16 cellular contexts compared by ENCODE assay signal in the genomic region with DNA sequence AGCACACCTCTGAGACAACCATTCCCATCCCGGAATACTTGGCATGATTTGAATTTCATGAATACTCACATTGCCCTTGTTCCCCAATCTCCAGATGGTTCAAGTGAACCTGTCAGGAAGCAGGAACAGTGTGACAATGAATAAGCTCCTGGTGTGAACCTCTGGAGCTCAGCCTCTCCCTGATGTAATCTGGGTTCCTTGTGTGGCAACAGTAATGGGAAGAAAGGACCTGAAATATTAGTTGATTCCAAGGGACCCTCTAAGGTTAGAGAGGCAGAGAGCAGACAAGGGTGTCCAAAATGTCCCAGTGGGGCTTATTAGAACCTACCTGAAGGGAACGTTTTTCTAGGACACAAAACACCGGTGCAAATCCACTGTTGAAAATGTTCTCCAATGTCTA. TPM values are rescaled to one million over a fixed set of nuclear protein-coding genes. Genes with fewer than 3 reads are reported as not detected.
DNase-seq lines count a peak whose midpoint lies in the region; ATAC-seq and TF ChIP-seq lines count a peak whose summit lies in the region.
"Had no signal": no experiment of that assay in that cellular context is flagged by ENCODE, and none has a peak within 500 bp of the region (broad histone marks: within the 10 kb centered on the region; RNA-seq: fewer than 3 reads in every experiment).

No MANE protein-coding gene starts in this region.

- TF ChIP-seq CTCF in NB4 (IDR thresholded peaks at IDR 0.05; ENCODE audit: low read depth, low read length), result no peak
- TF ChIP-seq CTCF in endodermal cell (conservative IDR thresholded peaks at IDR 0.05), result no peak
- TF ChIP-seq CTCF in lower lobe of right lung (IDR thresholded peaks at IDR 0.05), result no peak
- no peak for TF ChIP-seq CTCF in GM10266 (IDR thresholded peaks at IDR 0.05; ENCODE audit: control insufficient read depth, insufficient read depth, low read depth, missing control alignments)

- H3K27me3 ChIP-seq in endodermal cell (ENCODE audit: control insufficient read depth, insufficient read depth, low read length, poor library complexity, severe bottlenecking) (no peaks in the 10 kb centered on the region), lower lobe of right lung (ENCODE audit: low read depth) (no peaks in the 10 kb centered on the region)
- H3K27me3 ChIP-seq: BLaER1 had no signal

- DNase-seq in GM03348 (ENCODE audit: low spot score) (peak; percentile 10), NB4 (ENCODE audit: low read depth) (peak; percentile 12), endodermal cell (peak; percentile 68), lower lobe of right lung (no peak), GM10266 (ENCODE audit: extremely low spot score) (no peak), GF-D8 (lab: John Stamatoyannopoulos, UW) (no peak)
- DNase-seq in stimulated activated naive CD4-positive, alpha-beta T cell treated with Interleukin-2 at 50 U/mL for 16 hours (lab: John Stamatoyannopoulos, UW), result no peak
- no peak for DNase-seq in activated T-cell treated with anti-CD3 and anti-CD28 coated beads, Interleukin-2, amount 50 U/mL, for 1 hour
- DNase-seq: activated CD4-positive, alpha-beta memory T cell treated with anti-CD3 and anti-CD28 coated beads, Interleukin-2, amount 10 ng/mL, durations not matched to agents 7 days and 5 days; DMS79 treated with DMSO at 0.1 percent for 48 hours; NCI-H2081; SHP77 had no signal

- H3K4me1 ChIP-seq in endodermal cell (ENCODE audit: control insufficient read depth, insufficient read depth, low read length) (no peaks in the 10 kb centered on the region), lower lobe of right lung (peaks cover 5% of the 10 kb centered on the region)
- H3K4me1 ChIP-seq: BLaER1 had no signal

- 85 to 100% methylated on average over 1 to 3 of the region's 3 CpGs for WGBS in endodermal cell (ENCODE audit: insufficient coverage in 1 of 2, insufficient read length in 1 of 2), 2 experiments

- H3K27ac Mint-ChIP-seq in endodermal cell, result peak overlapping the region; percentile 76
- H3K27ac Mint-ChIP-seq: activated CD4-positive, alpha-beta memory T cell treated with anti-CD3 and anti-CD28 coated beads, Interleukin-2, amount 10 ng/mL, durations not matched to agents 7 days and 5 days had no signal

- no peak overlapping the region for H3K27ac ChIP-seq in endodermal cell (ENCODE audit: low read depth, low read length)
- no peak overlapping the region for H3K27ac ChIP-seq in lower lobe of right lung
- H3K27ac ChIP-seq: BLaER1 had no signal

- H3K36me3 Mint-ChIP-seq in endodermal cell (ENCODE audit: low read depth), result no peaks in the 10 kb centered on the region

- peaks cover 13% of the 10 kb centered on the region for H3K4me1 Mint-ChIP-seq in endodermal cell
- H3K4me1 Mint-ChIP-seq: activated CD4-positive, alpha-beta memory T cell treated with anti-CD3 and anti-CD28 coated beads, Interleukin-2, amount 10 ng/mL, durations not matched to agents 7 days and 5 days had no signal

- H3K4me3 Mint-ChIP-seq in endodermal cell, result no peak overlapping the region
- H3K4me3 Mint-ChIP-seq: activated CD4-positive, alpha-beta memory T cell treated with anti-CD3 and anti-CD28 coated beads, Interleukin-2, amount 10 ng/mL, durations not matched to agents 7 days and 5 days had no signal

- no peaks in the 10 kb centered on the region for H3K9me3 ChIP-seq in endodermal cell (ENCODE audit: control insufficient read depth, low read length)
- H3K9me3 ChIP-seq in lower lobe of right lung, result no peaks in the 10 kb centered on the region
- H3K9me3 ChIP-seq: BLaER1 had no signal

- H3K4me3 ChIP-seq in NB4 (ENCODE audit: low read depth, low read length) (no peak overlapping the region), endodermal cell (ENCODE audit: low read length) (no peak overlapping the region), lower lobe of right lung (no peak overlapping the region)
- H3K4me3 ChIP-seq: BLaER1, GM12878 had no signal

- no peaks in the 10 kb centered on the region for H3K27me3 Mint-ChIP-seq in endodermal cell (ENCODE audit: insufficient read depth)
- H3K27me3 Mint-ChIP-seq: activated CD4-positive, alpha-beta memory T cell treated with anti-CD3 and anti-CD28 coated beads, Interleukin-2, amount 10 ng/mL, durations not matched to agents 7 days and 5 days had no signal

- no peak for TF ChIP-seq POLR2A in NB4 (IDR thresholded peaks at IDR 0.05; ENCODE audit: extremely low read depth, insufficient read length)

- no peaks in the 10 kb centered on the region for H3K9me3 Mint-ChIP-seq in endodermal cell
- H3K9me3 Mint-ChIP-seq: activated CD4-positive, alpha-beta memory T cell treated with anti-CD3 and anti-CD28 coated beads, Interleukin-2, amount 10 ng/mL, durations not matched to agents 7 days and 5 days had no signal

- H3K9ac ChIP-seq in endodermal cell (ENCODE audit: extremely low read depth, low read length, poor library complexity, severe bottlenecking), result no peak overlapping the region
- H3K9ac ChIP-seq: BLaER1 had no signal

- peak; percentile 38 to 41 for ATAC-seq in lower lobe of right lung
- ATAC-seq: GM12878 had no signal

- H3K36me3 ChIP-seq in endodermal cell (ENCODE audit: control insufficient read depth, insufficient read depth, low read length), result no peaks in the 10 kb centered on the region
- H3K36me3 ChIP-seq in lower lobe of right lung, result no peaks in the 10 kb centered on the region
- H3K36me3 ChIP-seq: BLaER1 had no signal

- intact Hi-C loops in lower lobe of right lung (cut with DNase I), result no loop called here

RNA-seq across cellular contexts. Expression of gene OR2A7, which starts 8.5 kb away (rescaled TPM):
- total RNA-seq in endodermal cell (1 to 10 TPM; 3.8 to 4.8 TPM), lower lobe of right lung (12.1 TPM)
- polyA plus RNA-seq in endodermal cell (2013, experiment 1 of 2), result 0.39 TPM
- polyA plus RNA-seq in endodermal cell (2013, experiment 2 of 2), result not detected

RNA-seq across cellular contexts. Expression of gene CTAGE8, which starts 13.0 kb away (rescaled TPM):
- 1 to 10 TPM in 1 of 2 donors, not detected in 1; 8.4 TPM for total RNA-seq in endodermal cell
- 0.39 TPM for polyA plus RNA-seq in endodermal cell (2013, experiment 1 of 2)
- 0.17 TPM for polyA plus RNA-seq in endodermal cell (2013, experiment 2 of 2)
- total RNA-seq in lower lobe of right lung, result 4.2 TPM

RNA-seq across cellular contexts. Expression of gene OR2A42, which starts 16.7 kb away (rescaled TPM):
- not detected for total RNA-seq in endodermal cell
- not detected for polyA plus RNA-seq in endodermal cell (2013, experiment 1 of 2)
- polyA plus RNA-seq in endodermal cell (2013, experiment 2 of 2), result not detected
- total RNA-seq in lower lobe of right lung, result not detected
- total RNA-seq: activated CD4-positive, alpha-beta memory T cell treated with anti-CD3 and anti-CD28 coated beads, Interleukin-2, amount 10 ng/mL, durations not matched to agents 7 days and 5 days had no signal
- polyA plus RNA-seq: keratinocyte had no signal

RNA-seq across cellular contexts. Expression of gene OR2A1, which starts 56.1 kb away (rescaled TPM):
- total RNA-seq in endodermal cell (not detected), lower lobe of right lung (0.15 TPM)
- polyA plus RNA-seq in endodermal cell (2013, experiment 1 of 2), result not detected
- 0.12 TPM for polyA plus RNA-seq in endodermal cell (2013, experiment 2 of 2)
- total RNA-seq: posterior vena cava had no signal
- polyA plus RNA-seq: keratinocyte had no signal

Comparison
In these comparisons a context has a peak if more than half of its experiments do, and no peak if none do; other contexts are left out.
1. DNase-seq: peak in GM03348 (single experiment), NB4 (single experiment) and endodermal cell (single experiment); none in lower lobe of right lung (single experiment), stimulated activated naive CD4-positive, alpha-beta T cell treated with Interleukin-2 at 50 U/mL for 16 hours (single experiment), GM10266 (single experiment), activated T-cell treated with anti-CD3 and anti-CD28 coated beads, Interleukin-2, amount 50 U/mL, for 1 hour (single experiment) and GF-D8 (single experiment).